In genomic region chr4:37865450-37865849, GRCh38 we compare ENCODE assay signal across 28 cellular contexts. TPM values are rescaled to one million over a fixed set of nuclear protein-coding genes. Genes with fewer than 3 reads are reported as not detected.
A peak's percentile ranks its signal among the peaks of the same experiment; 100 is the strongest.
DNase-seq lines count a peak whose midpoint lies in the region; ATAC-seq, FAIRE-seq and TF ChIP-seq lines count a peak whose summit lies in the region.
"Had no signal": no experiment of that assay in that cellular context is flagged by ENCODE, and none has a peak within 500 bp of the region (broad histone marks: within the 10 kb centered on the region; RNA-seq: fewer than 3 reads in every experiment).

No MANE protein-coding gene starts in this region.

- no peak for TF ChIP-seq CTCF in HFFc6 (IDR thresholded peaks at IDR 0.05)
- no peak for TF ChIP-seq CTCF in astrocyte (IDR thresholded peaks at IDR 0.05; ENCODE audit: insufficient read depth, low read depth, low read length)
- TF ChIP-seq CTCF in heart right ventricle (IDR thresholded peaks at IDR 0.05): no peak
- no peak for TF ChIP-seq CTCF in chondrocyte (IDR thresholded peaks at IDR 0.05)

- H2AFZ ChIP-seq in astrocyte (ENCODE audit: low read depth, low read length): no peak overlapping the region

- no peaks in the 10 kb centered on the region for H3K27me3 ChIP-seq in astrocyte (ENCODE audit: insufficient read depth, low read length)
- no peaks in the 10 kb centered on the region for H3K27me3 ChIP-seq in heart right ventricle
- H3K27me3 ChIP-seq: foreskin keratinocyte, thyroid gland had no signal

- H3K9me3 ChIP-seq in astrocyte (ENCODE audit: insufficient read depth, low read depth, low read length): no peaks in the 10 kb centered on the region
- H3K9me3 ChIP-seq in heart right ventricle: no peaks in the 10 kb centered on the region
- H3K9me3 ChIP-seq: thyroid gland had no signal

- intact Hi-C loops in heart right ventricle (cut with DNase I): no loop called here

- H3K27ac Mint-ChIP-seq in HFFc6 (no peak overlapping the region), astrocyte (ENCODE audit: unreplicated experiment) (no peak overlapping the region), chondrocyte (ENCODE audit: unreplicated experiment) (no peak overlapping the region)
- H3K27ac Mint-ChIP-seq: activated CD8-positive, alpha-beta T cell treated with anti-CD3 and anti-CD28 coated beads for 36 hours; stimulated activated memory B cell treated with anti-CD40 and anti-IgM and Interleukin-4, amounts not matched to agents 10 μg/mL and 1 μg/mL and 100 μg/mL, for 72 hours; T-helper 1 cell treated with Interleukin-12 subunit alpha and Interleukin-12 subunit beta and Interleukin-4 antibody, amounts not matched to agents 30 μg/mL and 1 μg/mL, for 36 hours had no signal

- peak overlapping the region; percentile 20 for H3K4me2 ChIP-seq in astrocyte (ENCODE audit: low read length)

- no peak for FAIRE-seq in astrocyte (lab: Jason Lieb, UNC)
- FAIRE-seq: endothelial cell of umbilical vein, GM12892, K562 had no signal

- H3K4me1 Mint-ChIP-seq in HFFc6 (ENCODE audit: low read depth) (peaks cover 16% of the 10 kb centered on the region; the same call in 1 of the 2 replicates), astrocyte (ENCODE audit: low read depth, unreplicated experiment) (peaks cover 6% of the 10 kb centered on the region), chondrocyte (ENCODE audit: low read depth) (peaks cover 18% of the 10 kb centered on the region)
- H3K4me1 Mint-ChIP-seq: CD8-positive, alpha-beta memory T cell had no signal

- no peaks in the 10 kb centered on the region for H3K9me3 Mint-ChIP-seq in HFFc6
- H3K9me3 Mint-ChIP-seq in astrocyte (ENCODE audit: unreplicated experiment): no peaks in the 10 kb centered on the region
- peaks cover 5% of the 10 kb centered on the region for H3K9me3 Mint-ChIP-seq in chondrocyte (ENCODE audit: low read depth)
- H3K9me3 Mint-ChIP-seq: activated CD8-positive, alpha-beta T cell treated with anti-CD3 and anti-CD28 coated beads for 36 hours; CD8-positive, alpha-beta memory T cell; stimulated activated memory B cell treated with anti-CD40 and anti-IgM and Interleukin-4, amounts not matched to agents 10 μg/mL and 1 μg/mL and 100 μg/mL, for 72 hours; T-helper 1 cell treated with Interleukin-12 subunit alpha and Interleukin-12 subunit beta and Interleukin-4 antibody, amounts not matched to agents 30 μg/mL and 1 μg/mL, for 36 hours had no signal

- H3K27ac ChIP-seq in astrocyte (ENCODE audit: low read depth, low read length) (no peak overlapping the region), heart right ventricle (peak overlapping the region in 9 of 10 donors; percentile 5 to 76 (median 54))
- H3K27ac ChIP-seq: foreskin keratinocyte, thyroid gland, VCaP had no signal

- no peaks in the 10 kb centered on the region for H4K20me1 ChIP-seq in astrocyte (ENCODE audit: insufficient read depth, low read length)

- H3K36me3 ChIP-seq in astrocyte (ENCODE audit: insufficient read depth, low read length): peaks cover 7% of the 10 kb centered on the region
- H3K36me3 ChIP-seq in heart right ventricle: peaks cover 0 to 40% (median 11%) of the 10 kb centered on the region in 9 donors
- H3K36me3 ChIP-seq: thyroid gland had no signal

- DNase-seq in HFFc6 (peak; percentile 41), astrocyte (ENCODE audit: low read depth) (peak; percentile 34), heart right ventricle (peak in 1 of 2 donors; percentile 23), non-pigmented ciliary epithelial cell (ENCODE audit: low read depth) (peak; percentile 18), midbrain (lab: John Stamatoyannopoulos, UW) (no peak), chondrocyte (ENCODE audit: low spot score) (no peak), NCI-H510A (lab: John Stamatoyannopoulos, UW) (no peak)
- DNase-seq: activated CD8-positive, alpha-beta T cell treated with anti-CD3 and anti-CD28 coated beads for 36 hours; activated naive CD4-positive, alpha-beta T cell treated with Interleukin-2 at 50 U/mL for 16 hours; activated T-cell treated with anti-CD3 and anti-CD28 coated beads, Interleukin-2, amount 50 U/mL, for 1 hour; CD8-positive, alpha-beta memory T cell; DMS53; foreskin keratinocyte; left colon; NCI-H1092 treated with DMSO at 0.1 percent for 48 hours; NCI-H2081 treated with DMSO at 0.1 percent for 48 hours; NCI-H524 treated with DMSO at 0.1 percent for 48 hours; occipital lobe; SHP77 treated with DMSO at 0.1 percent for 48 hours; thyroid gland had no signal

- no peaks in the 10 kb centered on the region for H3K79me2 ChIP-seq in astrocyte (ENCODE audit: insufficient read depth, low read length)

- peak in 7 of 8 donors; percentile 70 to 89 (median 86) for ATAC-seq in heart right ventricle
- no peak for ATAC-seq in GM21825 (IDR thresholded peaks at IDR 0.05; ENCODE audit: unreplicated experiment)
- ATAC-seq: activated CD8-positive, alpha-beta T cell treated with anti-CD3 and anti-CD28 coated beads for 36 hours; foreskin keratinocyte; HCT116; K562; left colon; stimulated activated memory B cell treated with anti-CD40 and anti-IgM and Interleukin-4, amounts not matched to agents 10 μg/mL and 1 μg/mL and 100 μg/mL, for 72 hours had no signal

- 43 to 58% methylated on average over 3 of the region's 3 CpGs for WGBS in heart right ventricle, 2 donors

- H3K4me1 ChIP-seq in astrocyte (ENCODE audit: insufficient read depth, low read length) (peaks cover 5% of the 10 kb centered on the region), heart right ventricle (peaks cover 2 to 30% (median 16%) of the 10 kb centered on the region in 9 donors)
- H3K4me1 ChIP-seq: foreskin keratinocyte had no signal

- no peak overlapping the region for H3K9ac ChIP-seq in astrocyte (ENCODE audit: low read length)

- H3K4me3 Mint-ChIP-seq in HFFc6 (no peak overlapping the region), astrocyte (ENCODE audit: unreplicated experiment) (no peak overlapping the region), chondrocyte (ENCODE audit: unreplicated experiment) (no peak overlapping the region)
- H3K4me3 Mint-ChIP-seq: activated CD8-positive, alpha-beta T cell treated with anti-CD3 and anti-CD28 coated beads for 36 hours; CD8-positive, alpha-beta memory T cell; stimulated activated memory B cell treated with anti-CD40 and anti-IgM and Interleukin-4, amounts not matched to agents 10 μg/mL and 1 μg/mL and 100 μg/mL, for 72 hours; T-helper 1 cell treated with Interleukin-12 subunit alpha and Interleukin-12 subunit beta and Interleukin-4 antibody, amounts not matched to agents 30 μg/mL and 1 μg/mL, for 36 hours had no signal

- no peaks in the 10 kb centered on the region for H3K27me3 Mint-ChIP-seq in HFFc6 (ENCODE audit: insufficient read depth)
- H3K27me3 Mint-ChIP-seq in astrocyte (ENCODE audit: low read depth, unreplicated experiment): no peaks in the 10 kb centered on the region
- H3K27me3 Mint-ChIP-seq in chondrocyte (ENCODE audit: low read depth): no peaks in the 10 kb centered on the region
- H3K27me3 Mint-ChIP-seq: activated CD8-positive, alpha-beta T cell treated with anti-CD3 and anti-CD28 coated beads for 36 hours; CD8-positive, alpha-beta memory T cell; stimulated activated memory B cell treated with anti-CD40 and anti-IgM and Interleukin-4, amounts not matched to agents 10 μg/mL and 1 μg/mL and 100 μg/mL, for 72 hours had no signal

- H3K36me3 Mint-ChIP-seq in HFFc6 (ENCODE audit: low read depth) (peaks cover 31% of the 10 kb centered on the region), astrocyte (ENCODE audit: low read depth, unreplicated experiment) (peaks cover 6% of the 10 kb centered on the region), chondrocyte (ENCODE audit: low read depth) (peaks cover 17% of the 10 kb centered on the region)

- H3K4me3 ChIP-seq in astrocyte (ENCODE audit: insufficient read depth, low read depth, low read length) (no peak overlapping the region), heart right ventricle (peak overlapping the region in 1 of 10 donors; percentile 15)
- H3K4me3 ChIP-seq: K562, thyroid gland had no signal

RNA-seq across cellular contexts. Expression of gene TBC1D1, which starts 25.4 kb away (rescaled TPM):
- 100 to 1,000 TPM in 4 of 6 experiments, 10 to 100 TPM in 2; 78.5 to 126 (median 112) TPM for total RNA-seq in HFFc6 (2021; fragmentation: NEBNext Ultra II Directional; extraction: Animal tissue kit (Norgen Biotek cat#: 25700))
- 54.5 and 59.8 TPM in 2 replicates for total RNA-seq in astrocyte
- 100 to 1,000 TPM in 7 of 10 donors, 10 to 100 TPM in 3; 85.4 to 153 (median 104) TPM for total RNA-seq in heart right ventricle
- polyA plus RNA-seq in heart right ventricle: 100 to 1,000 TPM; 109 to 119 TPM
- total RNA-seq in chondrocyte: 79.8 to 92.7 TPM (median 86.1 TPM) in 3 replicates

RNA-seq across cellular contexts. Expression of gene PGM2, which starts 39.0 kb away (rescaled TPM):
- 10 to 100 TPM; 38.8 to 47.0 (median 45.0) TPM for total RNA-seq in HFFc6 (2021; fragmentation: NEBNext Ultra II Directional; extraction: Animal tissue kit (Norgen Biotek cat#: 25700))
- total RNA-seq in astrocyte (23.8 and 24.4 TPM in 2 replicates), heart right ventricle (10 to 100 TPM in 5 of 10 donors, 1 to 10 TPM in 5; 5.9 to 16.4 (median 9.9) TPM), chondrocyte (26.1 to 28.9 TPM (median 26.4 TPM) in 3 replicates)
- polyA plus RNA-seq in heart right ventricle: 1 to 10 TPM; 6.2 to 8.6 TPM

Comparison
In these comparisons a context has a peak if more than half of its experiments do, and no peak if none do; other contexts are left out.
1. DNase-seq: peak in HFFc6 (single experiment), astrocyte (single experiment) and non-pigmented ciliary epithelial cell (single experiment); none in midbrain (single experiment), chondrocyte (single experiment) and NCI-H510A (single experiment).